Comparison of ENCODE assay signal across 1 cellular context in genomic region chr20:32544893-32545840, GRCh38.
TF ChIP-seq lines count a peak whose summit lies in the region.

No MANE protein-coding gene starts in this region.

TF ChIP-seq in K562, 482 proteins besides CTCF, POLR2A, EP300 and RAD21 (continued from another document):
- TF ChIP-seq ZNF277 (CRISPR knock-in tag; IDR thresholded peaks at IDR 0.05; ENCODE audit: borderline replicate concordance), result no peak
- TF ChIP-seq BCOR (IDR thresholded peaks at IDR 0.05), result peak; percentile 35; the same call in 1 of the 2 replicates
- TF ChIP-seq DMBX1 (CRISPR knock-in tag; IDR thresholded peaks at IDR 0.05; ENCODE audit: borderline replicate concordance), result no peak
- TF ChIP-seq EGR1 (conservative IDR thresholded peaks at IDR 0.05), result peak; percentile 47; the same call in 1 of the 2 replicates
- TF ChIP-seq MGA (IDR thresholded peaks at IDR 0.05), result 0 out of 2 replicates have a peak, but pooled peaks have one; percentile 10
TF ChIP-seq in K562: peak in this region for 4.
